In the genomic region with DNA sequence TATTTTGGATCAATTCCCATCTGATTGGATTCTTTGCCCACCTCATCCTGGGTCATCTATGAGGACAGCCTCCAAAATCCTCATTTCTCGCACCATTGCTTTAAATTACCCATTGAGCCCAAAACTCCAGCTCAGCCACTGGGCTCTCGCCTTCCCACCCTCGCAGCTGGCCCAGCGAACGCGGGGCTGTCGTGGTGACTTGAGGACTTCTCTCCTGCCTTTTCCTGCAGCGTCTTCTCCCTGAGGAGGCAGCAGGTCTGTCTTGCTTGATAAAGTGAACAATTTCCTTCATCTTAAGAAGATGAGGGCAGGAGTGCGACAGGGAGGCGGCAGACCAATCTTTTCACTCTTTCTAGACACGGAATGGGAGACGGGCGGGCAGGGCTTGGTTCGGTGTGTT, we compare ENCODE assay signal across 19 cellular contexts. TPM values are rescaled to one million over a fixed set of nuclear protein-coding genes. Genes with fewer than 3 reads are reported as not detected.
DNase-seq lines count a peak whose midpoint lies in the region; ATAC-seq, FAIRE-seq and TF ChIP-seq lines count a peak whose summit lies in the region.
"Had no signal": no experiment of that assay in that cellular context is flagged by ENCODE, and none has a peak within 500 bp of the region (broad histone marks: within the 10 kb centered on the region; RNA-seq: fewer than 3 reads in every experiment).

No MANE protein-coding gene starts in this region.

- 78 to 86% (median 84%) methylated on average over 14 of the region's 14 CpGs for WGBS in spleen, 5 donors

- peaks cover 5% of the 10 kb centered on the region for H3K9me3 Mint-ChIP-seq in activated naive CD8-positive, alpha-beta T cell treated with anti-CD3 and anti-CD28 coated beads, Interleukin-2, amount 10 ng/mL, durations not matched to agents 7 days and 5 days
- H3K9me3 Mint-ChIP-seq in activated naive CD8-positive, alpha-beta T cell treated with anti-CD3 and anti-CD28 coated beads for 36 hours, result peaks cover under 1% of the 10 kb centered on the region
- H3K9me3 Mint-ChIP-seq: HFFc6 had no signal

- H3K27me3 ChIP-seq in spleen (replicated peaks in 1 of 7), result peaks cover 0 to 26% (median 0%) of the 10 kb centered on the region in 7 donors
- H3K27me3 ChIP-seq: BLaER1 had no signal

- no peaks in the 10 kb centered on the region for H3K4me1 ChIP-seq in kidney (ENCODE audit: control insufficient read depth in 1 of 2, insufficient read depth in 1 of 2, low read depth in 1 of 2, low read length in 2 of 2)
- H3K4me1 ChIP-seq in spleen, result peaks cover 0 to 21% (median 7%) of the 10 kb centered on the region in 6 donors

- intact Hi-C loops in kidney (cut with DNase I), result no loop called here
- intact Hi-C loops in spleen (cut with DNase I; ENCODE audit: low total_unique reads), result no loop called here

- no peak overlapping the region for H3K9ac ChIP-seq in kidney (ENCODE audit: low read length in 2 of 2)
- H3K9ac ChIP-seq: BLaER1, GM23248 had no signal

- peaks cover 2% of the 10 kb centered on the region for H3K27me3 Mint-ChIP-seq in activated naive CD8-positive, alpha-beta T cell treated with anti-CD3 and anti-CD28 coated beads, Interleukin-2, amount 10 ng/mL, durations not matched to agents 7 days and 5 days
- peaks cover 4% of the 10 kb centered on the region for H3K27me3 Mint-ChIP-seq in activated naive CD8-positive, alpha-beta T cell treated with anti-CD3 and anti-CD28 coated beads for 36 hours
- peaks cover 32% of the 10 kb centered on the region for H3K27me3 Mint-ChIP-seq in T-helper 17 cell

- no peak for FAIRE-seq in kidney (lab: Jason Lieb, UNC)
- FAIRE-seq: H54, HepG2 had no signal

- no peak for TF ChIP-seq CTCF in kidney (IDR thresholded peaks at IDR 0.05; ENCODE audit: borderline replicate concordance, extremely low read depth, insufficient read depth)
- no peak for TF ChIP-seq CTCF in spleen (IDR thresholded peaks at IDR 0.05 in 8 of 11, conservative IDR thresholded peaks at IDR 0.05 in 3 of 11)

- no peak overlapping the region for H3K4me3 Mint-ChIP-seq in activated naive CD8-positive, alpha-beta T cell treated with anti-CD3 and anti-CD28 coated beads, Interleukin-2, amount 10 ng/mL, durations not matched to agents 7 days and 5 days
- H3K4me3 Mint-ChIP-seq in activated naive CD8-positive, alpha-beta T cell treated with anti-CD3 and anti-CD28 coated beads for 36 hours, result no peak overlapping the region
- no peak overlapping the region for H3K4me3 Mint-ChIP-seq in T-helper 17 cell
- H3K4me3 Mint-ChIP-seq: CD14-positive monocyte; CD4-positive, alpha-beta memory T cell; HFFc6; IgD-negative memory B cell had no signal

- no peaks in the 10 kb centered on the region for H3K36me3 Mint-ChIP-seq in activated naive CD8-positive, alpha-beta T cell treated with anti-CD3 and anti-CD28 coated beads, Interleukin-2, amount 10 ng/mL, durations not matched to agents 7 days and 5 days
- H3K36me3 Mint-ChIP-seq in activated naive CD8-positive, alpha-beta T cell treated with anti-CD3 and anti-CD28 coated beads for 36 hours, result no peaks in the 10 kb centered on the region
- H3K36me3 Mint-ChIP-seq in T-helper 17 cell (ENCODE audit: low read depth), result peaks cover 4% of the 10 kb centered on the region
- H3K36me3 Mint-ChIP-seq: CD14-positive monocyte had no signal

- peaks cover 3% of the 10 kb centered on the region for H3K4me1 Mint-ChIP-seq in activated naive CD8-positive, alpha-beta T cell treated with anti-CD3 and anti-CD28 coated beads, Interleukin-2, amount 10 ng/mL, durations not matched to agents 7 days and 5 days
- peaks cover under 1% of the 10 kb centered on the region for H3K4me1 Mint-ChIP-seq in activated naive CD8-positive, alpha-beta T cell treated with anti-CD3 and anti-CD28 coated beads for 36 hours
- no peaks in the 10 kb centered on the region for H3K4me1 Mint-ChIP-seq in T-helper 17 cell
- H3K4me1 Mint-ChIP-seq: CD14-positive monocyte, IgD-negative memory B cell had no signal

- H3K27ac ChIP-seq in kidney (ENCODE audit: low read depth in 2 of 2, low read length in 2 of 2) (no peak overlapping the region), spleen (no peak overlapping the region)
- H3K27ac ChIP-seq: BLaER1, GM23248 had no signal

- H3K9me3 ChIP-seq in kidney (ENCODE audit: control insufficient read depth in 1 of 2, low read length in 2 of 2) (no peaks in the 10 kb centered on the region), spleen (peaks cover 0 to 10% (median 4%) of the 10 kb centered on the region in 8 donors), T-helper 17 cell (ENCODE audit: control insufficient read depth, low read length, poor library complexity, severe bottlenecking) (no peaks in the 10 kb centered on the region)
- H3K9me3 ChIP-seq: BLaER1 had no signal

- DNase-seq in activated naive CD8-positive, alpha-beta T cell treated with anti-CD3 and anti-CD28 coated beads, Interleukin-2, amount 10 ng/mL, durations not matched to agents 7 days and 5 days, result no peak
- no peak for DNase-seq in activated naive CD8-positive, alpha-beta T cell treated with anti-CD3 and anti-CD28 coated beads for 36 hours
- DNase-seq in kidney, result peak; percentile 16
- peak; percentile 40 for DNase-seq in spleen
- DNase-seq in NCI-H187 treated with DMSO at 0.1 percent for 48 hours (lab: John Stamatoyannopoulos, UW), result no peak
- DNase-seq in DMS 273 treated with DMSO at 0.1 percent for 48 hours (lab: John Stamatoyannopoulos, UW), result no peak
- no peak for DNase-seq in T-helper 17 cell
- DNase-seq: 8988T; CD4-positive, alpha-beta memory T cell; DMS79 treated with DMSO at 0.1 percent for 48 hours; GF-D8; GM23248; HFFc6 had no signal

- H3K27ac Mint-ChIP-seq in activated naive CD8-positive, alpha-beta T cell treated with anti-CD3 and anti-CD28 coated beads, Interleukin-2, amount 10 ng/mL, durations not matched to agents 7 days and 5 days, result peak overlapping the region; percentile 25
- no peak overlapping the region for H3K27ac Mint-ChIP-seq in activated naive CD8-positive, alpha-beta T cell treated with anti-CD3 and anti-CD28 coated beads for 36 hours
- no peak overlapping the region for H3K27ac Mint-ChIP-seq in T-helper 17 cell
- H3K27ac Mint-ChIP-seq: CD14-positive monocyte; CD4-positive, alpha-beta memory T cell; HFFc6; IgD-negative memory B cell had no signal

- ATAC-seq in activated naive CD8-positive, alpha-beta T cell treated with anti-CD3 and anti-CD28 coated beads, Interleukin-2, amount 10 ng/mL, durations not matched to agents 7 days and 5 days (ENCODE audit: low read depth), result no peak
- ATAC-seq in T-helper 17 cell, result no peak
- ATAC-seq: HCT116, HepG2 had no signal

- no peaks in the 10 kb centered on the region for H3K36me3 ChIP-seq in kidney (ENCODE audit: control insufficient read depth in 1 of 2, insufficient read depth in 2 of 2, low read length in 2 of 2)
- H3K36me3 ChIP-seq in spleen, result peaks cover 0 to 72% (median 7%) of the 10 kb centered on the region in 6 donors
- H3K36me3 ChIP-seq: BLaER1 had no signal

- POLR2A ChIA-PET in activated naive CD8-positive, alpha-beta T cell treated with anti-CD3 and anti-CD28 coated beads, Interleukin-2, amount 10 ng/mL, durations not matched to agents 7 days and 5 days (lab: Charles Lee), result interaction anchor here (1.2 kb wide), 1 partner anchor 49 kb away, joined by 3 read pairs; no protein-coding TSS in a partner anchor

- H3K4me3 ChIP-seq in kidney (ENCODE audit: low read length in 2 of 2) (no peak overlapping the region), spleen (no peak overlapping the region)
- H3K4me3 ChIP-seq: BLaER1, GM23248 had no signal

- TF ChIP-seq POLR2A in spleen (IDR thresholded peaks at IDR 0.05), result no peak

RNA-seq across cellular contexts. Expression of a gene that starts 33.0 kb away (rescaled TPM):
- total RNA-seq in activated naive CD8-positive, alpha-beta T cell treated with anti-CD3 and anti-CD28 coated beads, Interleukin-2, amount 10 ng/mL, durations not matched to agents 7 days and 5 days, result 100 to 1,000 TPM; 121 TPM
- total RNA-seq in activated naive CD8-positive, alpha-beta T cell treated with anti-CD3 and anti-CD28 coated beads for 36 hours, result 100 to 1,000 TPM; 219 to 223 TPM
- total RNA-seq in kidney, result 44.9 TPM
- polyA plus RNA-seq in kidney (ENCODE audit: insufficient read depth, low read depth, low replicate concordance), result 40.0 TPM
- total RNA-seq in spleen, result 10 to 100 TPM; 56.2 to 85.4 (median 68.8) TPM
- 10 to 100 TPM; 74.6 to 75.1 (median 74.7) TPM for polyA plus RNA-seq in spleen
- 100 to 1,000 TPM; 166 to 206 TPM for total RNA-seq in T-helper 17 cell

RNA-seq across cellular contexts. Expression of a gene that starts 50.7 kb away (rescaled TPM):
- total RNA-seq in activated naive CD8-positive, alpha-beta T cell treated with anti-CD3 and anti-CD28 coated beads, Interleukin-2, amount 10 ng/mL, durations not matched to agents 7 days and 5 days, result 10 to 100 TPM; 27.2 to 28.2 TPM
- 10 to 100 TPM; 27.3 to 29.4 TPM for total RNA-seq in activated naive CD8-positive, alpha-beta T cell treated with anti-CD3 and anti-CD28 coated beads for 36 hours
- total RNA-seq in kidney (66.0 TPM), spleen (100 to 1,000 TPM in 1 of 7 donors, 10 to 100 TPM in 6; 47.3 to 109 (median 63.8) TPM), T-helper 17 cell (10 to 100 TPM; 28.0 to 36.3 TPM)
- polyA plus RNA-seq in kidney (ENCODE audit: insufficient read depth, low read depth, low replicate concordance) (99.0 TPM), spleen (10 to 100 TPM; 25.7 to 41.1 (median 39.7) TPM)

Comparison
In these comparisons a context has a peak if more than half of its experiments do, and no peak if none do; other contexts are left out.
1. DNase-seq: peak in kidney (single experiment) and spleen (single experiment); none in activated naive CD8-positive, alpha-beta T cell treated with anti-CD3 and anti-CD28 coated beads, Interleukin-2, amount 10 ng/mL, durations not matched to agents 7 days and 5 days (single experiment), activated naive CD8-positive, alpha-beta T cell treated with anti-CD3 and anti-CD28 coated beads for 36 hours (single experiment), NCI-H187 treated with DMSO at 0.1 percent for 48 hours (single experiment), DMS 273 treated with DMSO at 0.1 percent for 48 hours (single experiment) and T-helper 17 cell (0 of 3).